Comparison of ENCODE assay signal across 8 cellular contexts in genomic region chr2:151828143-151828889, GRCh38. TPM values are rescaled to one million over a fixed set of nuclear protein-coding genes. Genes with fewer than 3 reads are reported as not detected.
DNase-seq lines count a peak whose midpoint lies in the region; ATAC-seq and TF ChIP-seq lines count a peak whose summit lies in the region.

TSS of gene ARL5A (minus strand) at chr2:151828421. CDS start at chr2:151828176, 245 bp downstream.

- H2AFZ ChIP-seq in DND-41 (ENCODE audit: low read depth, low read length) = peak within 1 kb of the TSS; percentile 97
- peak within 1 kb of the TSS; percentile 99 for H2AFZ ChIP-seq in GM23248
- H2AFZ ChIP-seq in fibroblast of lung (ENCODE audit: low read length) = peak within 1 kb of the TSS; percentile 98

- H3K4me2 ChIP-seq in DND-41 (ENCODE audit: insufficient read depth, low read length) = peak within 1 kb of the TSS; percentile 68
- peak within 1 kb of the TSS; percentile 95 for H3K4me2 ChIP-seq in GM23248 (ENCODE audit: unreplicated experiment)
- peak within 1 kb of the TSS; percentile 91 for H3K4me2 ChIP-seq in fibroblast of lung (ENCODE audit: extremely low read depth, insufficient read depth, low read length)

- H3K9me3 Mint-ChIP-seq in activated T-helper 1 cell treated with anti-CD3 and anti-CD28 coated beads, Interleukin-12 subunit alpha, Interleukin-12 subunit beta, Interleukin-2, Interleukin-4 antibody, amounts not matched to agents 30 ng/mL and 10 ng/mL and 1 ng/mL, durations not matched to agents 14 hours and 24 hours and 36 hours = no peaks in the 10 kb centered on the region
- peaks cover 0 to 3% (median 0%) of the 10 kb centered on the region in 11 donors for H3K9me3 Mint-ChIP-seq in naive thymus-derived CD4-positive, alpha-beta T cell
- no peaks in the 10 kb centered on the region for H3K9me3 Mint-ChIP-seq in stimulated activated naive B cell treated with anti-CD40 and anti-IgM and Interleukin-4, amounts not matched to agents 10 μg/mL and 1 μg/mL and 100 μg/mL, for 72 hours

- peak; percentile 95 for DNase-seq in DND-41
- peak; percentile 97 for DNase-seq in GM23248
- DNase-seq in Kasumi-1 (lab: John Stamatoyannopoulos, UW) = peak; percentile 97 to 98
- peak; percentile 93 for DNase-seq in RPMI7951 (ENCODE audit: low read depth)
- DNase-seq in activated T-helper 1 cell treated with anti-CD3 and anti-CD28 coated beads, Interleukin-12 subunit alpha, Interleukin-12 subunit beta, Interleukin-2, Interleukin-4 antibody, amounts not matched to agents 30 ng/mL and 10 ng/mL and 1 ng/mL, durations not matched to agents 14 hours and 24 hours and 36 hours (ENCODE audit: low spot score) = peak; percentile 93
- peak; percentile 94 to 96 for DNase-seq in fibroblast of lung (ENCODE audit: low read depth in 2 of 2)
- DNase-seq in naive thymus-derived CD4-positive, alpha-beta T cell = peak; percentile 89 to 98 (median 96)
- peak; percentile 96 for DNase-seq in stimulated activated naive B cell treated with anti-CD40 and anti-IgM and Interleukin-4, amounts not matched to agents 10 μg/mL and 1 μg/mL and 100 μg/mL, for 72 hours

- H3K27me3 Mint-ChIP-seq in activated T-helper 1 cell treated with anti-CD3 and anti-CD28 coated beads, Interleukin-12 subunit alpha, Interleukin-12 subunit beta, Interleukin-2, Interleukin-4 antibody, amounts not matched to agents 30 ng/mL and 10 ng/mL and 1 ng/mL, durations not matched to agents 14 hours and 24 hours and 36 hours (ENCODE audit: insufficient read depth) = no peaks in the 10 kb centered on the region
- H3K27me3 Mint-ChIP-seq in naive thymus-derived CD4-positive, alpha-beta T cell = peaks cover 0 to 6% (median 0%) of the 10 kb centered on the region in 5 donors
- no peaks in the 10 kb centered on the region for H3K27me3 Mint-ChIP-seq in stimulated activated naive B cell treated with anti-CD40 and anti-IgM and Interleukin-4, amounts not matched to agents 10 μg/mL and 1 μg/mL and 100 μg/mL, for 72 hours

- H3K36me3 ChIP-seq in DND-41 (ENCODE audit: insufficient read depth, low read length) = no peaks in the 10 kb centered on the region
- H3K36me3 ChIP-seq in GM23248 (ENCODE audit: low read depth) = no peaks in the 10 kb centered on the region
- no peaks in the 10 kb centered on the region for H3K36me3 ChIP-seq in fibroblast of lung (ENCODE audit: control insufficient read depth, insufficient read depth, low read length)
- peaks cover 0 to 4% (median 0%) of the 10 kb centered on the region in 3 experiments for H3K36me3 ChIP-seq in naive thymus-derived CD4-positive, alpha-beta T cell (ENCODE audit: control insufficient read depth in 2 of 3, insufficient read depth in 3 of 3, low read length in 3 of 3)

- peaks cover 36% of the 10 kb centered on the region for H3K4me1 ChIP-seq in DND-41 (ENCODE audit: insufficient read depth, low read length)
- H3K4me1 ChIP-seq in GM23248 (ENCODE audit: insufficient read depth) = peaks cover 20% of the 10 kb centered on the region
- peaks cover 6% of the 10 kb centered on the region for H3K4me1 ChIP-seq in fibroblast of lung (ENCODE audit: control insufficient read depth, extremely low read depth, insufficient read depth, low read length)
- peaks cover 18 to 26% of the 10 kb centered on the region in 2 donors for H3K4me1 ChIP-seq in naive thymus-derived CD4-positive, alpha-beta T cell (ENCODE audit: control insufficient read depth in 2 of 2, insufficient read depth in 2 of 2, low read length in 2 of 2)

- peak within 1 kb of the TSS; percentile 86 to 90 for H3K4me3 ChIP-seq in DND-41 (ENCODE audit: low read depth in 1 of 2, low read length in 2 of 2)
- H3K4me3 ChIP-seq in GM23248 = peak within 1 kb of the TSS; percentile 82
- H3K4me3 ChIP-seq in fibroblast of lung (replicated peaks in 1 of 4; ENCODE audit: control extremely low read depth in 1 of 4, insufficient read depth in 1 of 4, low read depth in 3 of 4, low read length in 4 of 4) = peak within 1 kb of the TSS; percentile 87 to 99 (median 95)
- H3K4me3 ChIP-seq in naive thymus-derived CD4-positive, alpha-beta T cell (ENCODE audit: low read length) = peak within 1 kb of the TSS; percentile 93

- H3K9me3 ChIP-seq in DND-41 (ENCODE audit: insufficient read depth, low read length, severe bottlenecking) = no peaks in the 10 kb centered on the region
- H3K9me3 ChIP-seq in GM23248 (ENCODE audit: low read depth) = no peaks in the 10 kb centered on the region
- H3K9me3 ChIP-seq in fibroblast of lung (ENCODE audit: control insufficient read depth, insufficient read depth, low read depth, low read length) = no peaks in the 10 kb centered on the region
- no peaks in the 10 kb centered on the region for H3K9me3 ChIP-seq in naive thymus-derived CD4-positive, alpha-beta T cell (ENCODE audit: control insufficient read depth in 2 of 3, low read length in 3 of 3)

- WGBS in GM23248 (ENCODE audit: low coverage in 1 of 2, low lambda C conversion rate in 2 of 2, missing lambda C conversion rate in 2 of 2), 2 experiments = 1% methylated on average over 49 to 63 of the region's 64 CpGs

- H3K27ac ChIP-seq in DND-41 (ENCODE audit: low read length) = peak within 1 kb of the TSS; percentile 82
- peak within 1 kb of the TSS; percentile 55 for H3K27ac ChIP-seq in GM23248
- H3K27ac ChIP-seq in fibroblast of lung (ENCODE audit: insufficient read depth, low read length) = peak within 1 kb of the TSS; percentile 86
- H3K27ac ChIP-seq in naive thymus-derived CD4-positive, alpha-beta T cell (ENCODE audit: low read depth, low read length) = peak within 1 kb of the TSS; percentile 87

- in situ Hi-C loops in GM23248 (cut with MboI) = no loop called here

- peaks cover 40% of the 10 kb centered on the region for H3K4me1 Mint-ChIP-seq in activated T-helper 1 cell treated with anti-CD3 and anti-CD28 coated beads, Interleukin-12 subunit alpha, Interleukin-12 subunit beta, Interleukin-2, Interleukin-4 antibody, amounts not matched to agents 30 ng/mL and 10 ng/mL and 1 ng/mL, durations not matched to agents 14 hours and 24 hours and 36 hours (ENCODE audit: low read depth)
- H3K4me1 Mint-ChIP-seq in naive thymus-derived CD4-positive, alpha-beta T cell = peaks cover 30 to 52% (median 40%) of the 10 kb centered on the region in 7 donors
- H3K4me1 Mint-ChIP-seq in stimulated activated naive B cell treated with anti-CD40 and anti-IgM and Interleukin-4, amounts not matched to agents 10 μg/mL and 1 μg/mL and 100 μg/mL, for 72 hours = peaks cover 13 to 42% of the 10 kb centered on the region in 2 donors

- POLR2A ChIA-PET in naive thymus-derived CD4-positive, alpha-beta T cell (lab: Charles Lee) = interaction anchor here (0.7 to 3.4 kb wide), 5 partner anchors 13 to 538 kb away, joined by 3 to 22 read pairs (median 3); no protein-coding TSS in a partner anchor

- H3K9me2 ChIP-seq in GM23248 (ENCODE audit: insufficient read depth) = no peaks in the 10 kb centered on the region

- H3K27me3 ChIP-seq in DND-41 (ENCODE audit: insufficient read depth, low read length, poor library complexity) = no peaks in the 10 kb centered on the region
- no peaks in the 10 kb centered on the region for H3K27me3 ChIP-seq in GM23248 (replicated peaks; ENCODE audit: insufficient read depth)
- H3K27me3 ChIP-seq in fibroblast of lung (ENCODE audit: control insufficient read depth, insufficient read depth, low read length) = no peaks in the 10 kb centered on the region
- no peaks in the 10 kb centered on the region for H3K27me3 ChIP-seq in naive thymus-derived CD4-positive, alpha-beta T cell (ENCODE audit: control insufficient read depth in 2 of 2, insufficient read depth in 2 of 2, low read length in 2 of 2)

- intact Hi-C loops in activated T-helper 1 cell treated with anti-CD3 and anti-CD28 coated beads, Interleukin-12 subunit alpha, Interleukin-12 subunit beta, Interleukin-2, Interleukin-4 antibody, amounts not matched to agents 30 ng/mL and 10 ng/mL and 1 ng/mL, durations not matched to agents 14 hours and 24 hours and 36 hours (cut with micrococcal nuclease) = loop anchor here (1.0 to 10.0 kb wide), 12 partner anchors 8 to 889 kb away; partner anchors contain the start of genes CACNB4, NMI, PRPF40A and RBM43
- intact Hi-C loops in naive thymus-derived CD4-positive, alpha-beta T cell (cut with micrococcal nuclease) = loop anchor here (1.0 to 10.0 kb wide), 13 partner anchors 20 to 890 kb away; partner anchors contain the start of genes NMI (in 2 of the 2), RBM43 (in 2 of the 2), STAM2 (in 2 of the 2) and ARL6IP6 (in 1 of the 2)

- H3K36me3 Mint-ChIP-seq in activated T-helper 1 cell treated with anti-CD3 and anti-CD28 coated beads, Interleukin-12 subunit alpha, Interleukin-12 subunit beta, Interleukin-2, Interleukin-4 antibody, amounts not matched to agents 30 ng/mL and 10 ng/mL and 1 ng/mL, durations not matched to agents 14 hours and 24 hours and 36 hours (ENCODE audit: low read depth) = peaks cover 4% of the 10 kb centered on the region
- H3K36me3 Mint-ChIP-seq in naive thymus-derived CD4-positive, alpha-beta T cell = peaks cover 0 to 4% (median 0%) of the 10 kb centered on the region in 5 donors
- H3K36me3 Mint-ChIP-seq in stimulated activated naive B cell treated with anti-CD40 and anti-IgM and Interleukin-4, amounts not matched to agents 10 μg/mL and 1 μg/mL and 100 μg/mL, for 72 hours = no peaks in the 10 kb centered on the region

- H3K27ac Mint-ChIP-seq in activated T-helper 1 cell treated with anti-CD3 and anti-CD28 coated beads, Interleukin-12 subunit alpha, Interleukin-12 subunit beta, Interleukin-2, Interleukin-4 antibody, amounts not matched to agents 30 ng/mL and 10 ng/mL and 1 ng/mL, durations not matched to agents 14 hours and 24 hours and 36 hours = peak within 1 kb of the TSS; percentile 90
- H3K27ac Mint-ChIP-seq in naive thymus-derived CD4-positive, alpha-beta T cell = peak within 1 kb of the TSS; percentile 90 to 96 (median 92)
- peak within 1 kb of the TSS; percentile 94 for H3K27ac Mint-ChIP-seq in stimulated activated naive B cell treated with anti-CD40 and anti-IgM and Interleukin-4, amounts not matched to agents 10 μg/mL and 1 μg/mL and 100 μg/mL, for 72 hours

- CTCF ChIA-PET in naive thymus-derived CD4-positive, alpha-beta T cell (lab: Charles Lee) = interaction anchor here (1.2 kb wide), 1 partner anchor 190 kb away, joined by 6 read pairs; no protein-coding TSS in a partner anchor

- TF ChIP-seq CTCF in DND-41 (IDR thresholded peaks at IDR 0.05; ENCODE audit: borderline replicate concordance, extremely low read depth, low read length, poor library complexity, severe bottlenecking) (no peak), fibroblast of lung (conservative IDR thresholded peaks at IDR 0.05 in 1 of 2, IDR thresholded peaks at IDR 0.05 in 1 of 2; ENCODE audit: low read depth in 1 of 2, low read length in 2 of 2) (no peak)

- H3K4me3 Mint-ChIP-seq in activated T-helper 1 cell treated with anti-CD3 and anti-CD28 coated beads, Interleukin-12 subunit alpha, Interleukin-12 subunit beta, Interleukin-2, Interleukin-4 antibody, amounts not matched to agents 30 ng/mL and 10 ng/mL and 1 ng/mL, durations not matched to agents 14 hours and 24 hours and 36 hours = peak within 1 kb of the TSS; percentile 96
- H3K4me3 Mint-ChIP-seq in naive thymus-derived CD4-positive, alpha-beta T cell = peak within 1 kb of the TSS; percentile 84 to 97 (median 92)
- peak within 1 kb of the TSS; percentile 82 to 84 for H3K4me3 Mint-ChIP-seq in stimulated activated naive B cell treated with anti-CD40 and anti-IgM and Interleukin-4, amounts not matched to agents 10 μg/mL and 1 μg/mL and 100 μg/mL, for 72 hours

- H4K20me1 ChIP-seq in DND-41 (ENCODE audit: insufficient read depth, low read length) (peaks cover 12% of the 10 kb centered on the region; the same call in 1 of the 2 replicates), GM23248 (ENCODE audit: insufficient read depth) (peaks cover 2% of the 10 kb centered on the region; the same call in 1 of the 2 replicates), fibroblast of lung (ENCODE audit: control insufficient read depth, extremely low read depth, insufficient read depth, low read length) (no peaks in the 10 kb centered on the region)

- peak; percentile 92 for ATAC-seq in DND-41 (ENCODE audit: insufficient read depth, low read depth)
- peak; percentile 97 for ATAC-seq in naive thymus-derived CD4-positive, alpha-beta T cell
- peak; percentile 94 to 96 for ATAC-seq in stimulated activated naive B cell treated with anti-CD40 and anti-IgM and Interleukin-4, amounts not matched to agents 10 μg/mL and 1 μg/mL and 100 μg/mL, for 72 hours (replicated peaks)

- H3K79me2 ChIP-seq in DND-41 (ENCODE audit: insufficient read depth, low read length) (peaks cover 49% of the 10 kb centered on the region), GM23248 (ENCODE audit: insufficient read depth) (peaks cover 48% of the 10 kb centered on the region), fibroblast of lung (ENCODE audit: control insufficient read depth, insufficient read depth, low read length) (peaks cover 40% of the 10 kb centered on the region)

- H3F3A ChIP-seq in GM23248 (ENCODE audit: insufficient read depth) = peaks cover under 1% of the 10 kb centered on the region

- H3K9ac ChIP-seq in DND-41 (ENCODE audit: low read depth, low read length) (peak within 1 kb of the TSS; percentile 82), GM23248 (peak within 1 kb of the TSS; percentile 95), fibroblast of lung (ENCODE audit: insufficient read depth, low read length) (peak within 1 kb of the TSS; percentile 87)

RNA-seq across cellular contexts. Expression of gene ARL5A, which starts in this region (rescaled TPM):
- total RNA-seq in GM23248 (2014; rRNA removed; shearing (Covaris generic)) = 22.7 and 26.3 TPM in 2 replicates
- 12.5 and 15.4 TPM in 2 replicates for polyA plus RNA-seq in GM23248 (2016; fragmentation: Nextera tagmentation; extraction: Ambion mirVana)
- total RNA-seq in RPMI7951 (2014; rRNA removed; shearing (Covaris generic)) = 32.9 and 49.2 TPM in 2 replicates
- total RNA-seq in activated T-helper 1 cell treated with anti-CD3 and anti-CD28 coated beads, Interleukin-12 subunit alpha, Interleukin-12 subunit beta, Interleukin-2, Interleukin-4 antibody, amounts not matched to agents 30 ng/mL and 10 ng/mL and 1 ng/mL, durations not matched to agents 14 hours and 24 hours and 36 hours = 60.1 and 69.3 TPM in 2 replicates
- 32.9 and 40.3 TPM in 2 replicates for total RNA-seq in fibroblast of lung
- 25.1 and 29.8 TPM in 2 replicates for polyA plus RNA-seq in fibroblast of lung
- polyA plus RNA-seq in fibroblast of lung (2012) = 21.7 and 22.2 TPM in 2 replicates
- 3.7 and 5.3 TPM in 2 replicates for polyA minus RNA-seq in fibroblast of lung (ENCODE audit: low replicate concordance)
- total RNA-seq in naive thymus-derived CD4-positive, alpha-beta T cell = 10 to 100 TPM; 25.8 to 43.3 (median 32.3) TPM
- polyA plus RNA-seq in naive thymus-derived CD4-positive, alpha-beta T cell = 10 to 100 TPM; 52.4 to 68.3 TPM

Comparison
In these comparisons a context has a peak if more than half of its experiments do, and no peak if none do; other contexts are left out.
1. Peak in every context shown above with its lines: DNase-seq, ATAC-seq, H3K4me3 ChIP-seq and H3K27ac ChIP-seq.